ENCODE assay signal across 16 cellular contexts in the genomic region with DNA sequence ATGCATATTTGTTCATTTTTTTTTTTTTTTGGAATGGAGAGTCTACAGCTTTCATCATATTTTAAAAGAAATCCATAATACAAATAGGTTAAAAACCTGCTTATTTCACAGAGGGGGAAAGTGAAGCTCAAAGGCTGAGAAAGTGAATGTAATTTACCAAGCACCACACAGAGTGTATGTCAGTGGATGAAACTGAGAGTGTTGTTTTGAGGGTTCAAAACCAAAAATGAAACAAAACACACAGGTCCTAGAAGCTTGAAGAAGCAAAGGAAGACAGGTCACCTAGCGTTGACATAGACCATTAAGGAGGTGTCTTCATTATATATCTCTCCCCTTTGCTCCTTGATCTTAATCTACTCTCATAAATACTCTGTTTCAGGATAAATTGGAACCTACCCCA. TPM values are rescaled to one million over a fixed set of nuclear protein-coding genes. Genes with fewer than 3 reads are reported as not detected.
A peak's percentile ranks its signal among the peaks of the same experiment; 100 is the strongest.
DNase-seq lines count a peak whose midpoint lies in the region; ATAC-seq and TF ChIP-seq lines count a peak whose summit lies in the region.
"Had no signal": no experiment of that assay in that cellular context is flagged by ENCODE, and none has a peak within 500 bp of the region (broad histone marks: within the 10 kb centered on the region; RNA-seq: fewer than 3 reads in every experiment).

No MANE protein-coding gene starts in this region.

- ATAC-seq in GM19043 (IDR thresholded peaks at IDR 0.05; ENCODE audit: low read depth, unreplicated experiment) (peak; percentile 79), GM21786 (IDR thresholded peaks at IDR 0.05; ENCODE audit: unreplicated experiment) (peak; percentile 87), HG03108 (IDR thresholded peaks at IDR 0.05; ENCODE audit: unreplicated experiment) (peak; percentile 79)
- ATAC-seq in activated T-helper 17 cell treated with anti-CD3 and anti-CD28 coated beads, Interleukin-2, amount 50 U/mL, for 72 hours (replicated peaks): no peak
- ATAC-seq in naive thymus-derived CD4-positive, alpha-beta T cell: no peak

- POLR2A ChIA-PET in naive thymus-derived CD4-positive, alpha-beta T cell (lab: Charles Lee): no interaction called here

- intact Hi-C loops in naive thymus-derived CD4-positive, alpha-beta T cell (cut with micrococcal nuclease): no loop called here

- H3K9me3 ChIP-seq in naive thymus-derived CD4-positive, alpha-beta T cell (ENCODE audit: control insufficient read depth in 2 of 3, low read length in 3 of 3): no peaks in the 10 kb centered on the region

- no peaks in the 10 kb centered on the region for H3K9me3 Mint-ChIP-seq in activated T-helper 17 cell treated with anti-CD3 and anti-CD28 coated beads, Interleukin-2, amount 50 U/mL, for 72 hours
- H3K9me3 Mint-ChIP-seq in naive thymus-derived CD4-positive, alpha-beta T cell: peaks cover 0 to 5% (median 0%) of the 10 kb centered on the region in 11 donors
- H3K9me3 Mint-ChIP-seq: dendritic cell treated with granulocyte-macrophage colony-stimulating factor and Interleukin-4, amounts not matched to agents 40 ng/mL and 50 ng/mL, for 4 days had no signal

- H3K27me3 Mint-ChIP-seq in activated T-helper 17 cell treated with anti-CD3 and anti-CD28 coated beads, Interleukin-2, amount 50 U/mL, for 72 hours: peaks cover 18% of the 10 kb centered on the region
- H3K27me3 Mint-ChIP-seq in naive thymus-derived CD4-positive, alpha-beta T cell: peaks cover 0 to 25% (median 12%) of the 10 kb centered on the region in 5 donors
- H3K27me3 Mint-ChIP-seq: dendritic cell treated with granulocyte-macrophage colony-stimulating factor and Interleukin-4, amounts not matched to agents 40 ng/mL and 50 ng/mL, for 4 days had no signal

- DNase-seq in GM10266 (ENCODE audit: extremely low spot score) (peak; percentile 28), KG1 (lab: John Stamatoyannopoulos, UW) (no peak), NAMALWA (ENCODE audit: low spot score) (no peak)
- no peak for DNase-seq in naive thymus-derived CD4-positive, alpha-beta T cell
- DNase-seq: activated T-cell treated with anti-CD3 and anti-CD28 coated beads, Interleukin-2, amount 50 U/mL, for 48 hours; anterior cingulate cortex; midbrain; NCI-H2029 had no signal

- no peaks in the 10 kb centered on the region for H3K36me3 ChIP-seq in naive thymus-derived CD4-positive, alpha-beta T cell (ENCODE audit: control insufficient read depth in 2 of 3, insufficient read depth in 3 of 3, low read length in 3 of 3)

- TF ChIP-seq CTCF in GM10266 (IDR thresholded peaks at IDR 0.05; ENCODE audit: control insufficient read depth, insufficient read depth, low read depth, missing control alignments): no peak

- no peaks in the 10 kb centered on the region for H3K27me3 ChIP-seq in naive thymus-derived CD4-positive, alpha-beta T cell (ENCODE audit: control insufficient read depth in 2 of 2, insufficient read depth in 2 of 2, low read length in 2 of 2)

- H3K4me3 ChIP-seq in naive thymus-derived CD4-positive, alpha-beta T cell (ENCODE audit: low read length): no peak overlapping the region

- CTCF ChIA-PET in naive thymus-derived CD4-positive, alpha-beta T cell (lab: Charles Lee): no interaction called here

- H3K4me1 ChIP-seq in naive thymus-derived CD4-positive, alpha-beta T cell (ENCODE audit: control insufficient read depth in 2 of 2, insufficient read depth in 2 of 2, low read length in 2 of 2): no peaks in the 10 kb centered on the region

- no peak overlapping the region for H3K27ac Mint-ChIP-seq in activated T-helper 17 cell treated with anti-CD3 and anti-CD28 coated beads, Interleukin-2, amount 50 U/mL, for 72 hours
- no peak overlapping the region for H3K27ac Mint-ChIP-seq in naive thymus-derived CD4-positive, alpha-beta T cell
- H3K27ac Mint-ChIP-seq: dendritic cell treated with granulocyte-macrophage colony-stimulating factor and Interleukin-4, amounts not matched to agents 40 ng/mL and 50 ng/mL, for 4 days had no signal

- H3K36me3 Mint-ChIP-seq in activated T-helper 17 cell treated with anti-CD3 and anti-CD28 coated beads, Interleukin-2, amount 50 U/mL, for 72 hours (ENCODE audit: low read depth): no peaks in the 10 kb centered on the region
- no peaks in the 10 kb centered on the region for H3K36me3 Mint-ChIP-seq in naive thymus-derived CD4-positive, alpha-beta T cell

- H3K4me1 Mint-ChIP-seq in activated T-helper 17 cell treated with anti-CD3 and anti-CD28 coated beads, Interleukin-2, amount 50 U/mL, for 72 hours: no peaks in the 10 kb centered on the region
- H3K4me1 Mint-ChIP-seq in naive thymus-derived CD4-positive, alpha-beta T cell: peaks cover 0 to 2% (median 0%) of the 10 kb centered on the region in 7 donors

- H3K27ac ChIP-seq in naive thymus-derived CD4-positive, alpha-beta T cell (ENCODE audit: low read depth, low read length): no peak overlapping the region
- H3K27ac ChIP-seq: KMS-11 had no signal

- H3K4me3 Mint-ChIP-seq in activated T-helper 17 cell treated with anti-CD3 and anti-CD28 coated beads, Interleukin-2, amount 50 U/mL, for 72 hours: no peak overlapping the region
- H3K4me3 Mint-ChIP-seq in naive thymus-derived CD4-positive, alpha-beta T cell: peak overlapping the region in 1 of 10 donors; percentile 4
- H3K4me3 Mint-ChIP-seq: dendritic cell treated with granulocyte-macrophage colony-stimulating factor and Interleukin-4, amounts not matched to agents 40 ng/mL and 50 ng/mL, for 4 days had no signal

RNA-seq across cellular contexts. Expression of gene NMUR2, which starts 7.5 kb away (rescaled TPM):
- total RNA-seq in activated T-helper 17 cell treated with anti-CD3 and anti-CD28 coated beads, Interleukin-2, amount 50 U/mL, for 72 hours: not detected
- total RNA-seq in naive thymus-derived CD4-positive, alpha-beta T cell: not detected
- polyA plus RNA-seq in naive thymus-derived CD4-positive, alpha-beta T cell: not detected
- total RNA-seq: posterior vena cava, ureter had no signal

Comparison
In these comparisons a context has a peak if more than half of its experiments do, and no peak if none do; other contexts are left out.
1. ATAC-seq: peak in GM19043 (single experiment), GM21786 (single experiment) and HG03108 (single experiment); none in activated T-helper 17 cell treated with anti-CD3 and anti-CD28 coated beads, Interleukin-2, amount 50 U/mL, for 72 hours (single experiment) and naive thymus-derived CD4-positive, alpha-beta T cell (single experiment).